ENCODE assay signal across 11 cellular contexts in genomic region chr12:126663304-126664094, GRCh38.
DNase-seq lines count a peak whose midpoint lies in the region; ATAC-seq and TF ChIP-seq lines count a peak whose summit lies in the region.
"Had no signal": no experiment of that assay in that cellular context is flagged by ENCODE, and none has a peak within 500 bp of the region (broad histone marks: within the 10 kb centered on the region; RNA-seq: fewer than 3 reads in every experiment).

No MANE protein-coding gene starts in this region.

- peak; percentile 47; the same call in 1 of the 2 replicates for TF ChIP-seq CTCF in LNCAP (IDR thresholded peaks at IDR 0.05)
- TF ChIP-seq CTCF in nephron progenitor cell (IDR thresholded peaks at IDR 0.05): peak; percentile 54
- TF ChIP-seq CTCF in Peyer's patch (IDR thresholded peaks at IDR 0.05): no peak

- no peak overlapping the region for H3K27ac ChIP-seq in Peyer's patch

- H3K27ac Mint-ChIP-seq in nephron progenitor cell: no peak overlapping the region

- H3K4me3 Mint-ChIP-seq in nephron progenitor cell: no peak overlapping the region

- no peaks in the 10 kb centered on the region for H3K4me1 ChIP-seq in Peyer's patch

- ATAC-seq in HG02678 (IDR thresholded peaks at IDR 0.05; ENCODE audit: unreplicated experiment): no peak
- ATAC-seq in GM21619 (IDR thresholded peaks at IDR 0.05; ENCODE audit: unreplicated experiment): no peak

- no peaks in the 10 kb centered on the region for H3K9me3 ChIP-seq in Peyer's patch

- H3K4me3 ChIP-seq in Peyer's patch: no peak overlapping the region

- no peaks in the 10 kb centered on the region for H3K27me3 ChIP-seq in Peyer's patch

- no peak for TF ChIP-seq POLR2A in Peyer's patch (IDR thresholded peaks at IDR 0.05)

- peaks cover 12% of the 10 kb centered on the region for H3K27me3 Mint-ChIP-seq in nephron progenitor cell (ENCODE audit: low read depth, poor library complexity)

- no peaks in the 10 kb centered on the region for H3K36me3 Mint-ChIP-seq in nephron progenitor cell (ENCODE audit: low read depth)

- peaks cover 21% of the 10 kb centered on the region for H3K9me3 Mint-ChIP-seq in nephron progenitor cell

- DNase-seq in NCI-H2196 (lab: John Stamatoyannopoulos, UW; ENCODE audit: unreplicated experiment) (peak; percentile 10), NCI-H2196 treated with DMSO at 0.1 percent for 48 hours (lab: John Stamatoyannopoulos, UW; ENCODE audit: unreplicated experiment) (no peak), amniotic epithelial cell (ENCODE audit: low read depth) (peak; percentile 2), nephron progenitor cell (peak; percentile 28), Peyer's patch (no peak)
- DNase-seq: central memory CD4-positive, alpha-beta T cell; GOT3; SW 1271 had no signal

- H3K4me1 Mint-ChIP-seq in nephron progenitor cell: no peaks in the 10 kb centered on the region

- no peaks in the 10 kb centered on the region for H3K36me3 ChIP-seq in Peyer's patch

Comparison
In these comparisons a context has a peak if more than half of its experiments do, and no peak if none do; other contexts are left out.
1. DNase-seq: peak in NCI-H2196 (single experiment), amniotic epithelial cell (single experiment) and nephron progenitor cell (single experiment); none in NCI-H2196 treated with DMSO at 0.1 percent for 48 hours (single experiment) and Peyer's patch (0 of 3).
2. CTCF ChIP-seq: peak in LNCAP (single experiment) and nephron progenitor cell (single experiment); none in Peyer's patch (0 of 6).